ENCODE assay signal across 10 cellular contexts in genomic region chr17:47862621-47863440, GRCh38. TPM values are rescaled to one million over a fixed set of nuclear protein-coding genes. Genes with fewer than 3 reads are reported as not detected.
DNase-seq lines count a peak whose midpoint lies in the region; ATAC-seq lines count a peak whose summit lies in the region.
"Had no signal": no experiment of that assay in that cellular context is flagged by ENCODE, and none has a peak within 500 bp of the region (broad histone marks: within the 10 kb centered on the region; RNA-seq: fewer than 3 reads in every experiment).

No MANE protein-coding gene starts in this region.

- no peak for ATAC-seq in HG02588 (IDR thresholded peaks at IDR 0.05; ENCODE audit: unreplicated experiment)

- DNase-seq in Daoy (ENCODE audit: low read depth): peak; percentile 69
- peak; percentile 17 for DNase-seq in OCI-M1 (lab: John Stamatoyannopoulos, UW)
- peak; percentile 74 for DNase-seq in iris pigment epithelial cell (ENCODE audit: low read depth)
- no peak for DNase-seq in HAP-1 (ENCODE audit: low spot score in 2 of 2)
- DNase-seq in posterior vena cava (ENCODE audit: low spot score): no peak
- DNase-seq: NCI-H1436 treated with DMSO at 0.1 percent for 48 hours had no signal

- H3K4me1 ChIP-seq in HAP-1: no peaks in the 10 kb centered on the region

- peaks cover 19% of the 10 kb centered on the region for H3K27me3 ChIP-seq in HAP-1 (ENCODE audit: low read depth)
- H3K27me3 ChIP-seq: ascending aorta had no signal

- no peak overlapping the region for H3K4me3 ChIP-seq in HAP-1
- H3K4me3 ChIP-seq: ascending aorta had no signal

- in situ Hi-C loops in HAP-1 (cut with MboI; ENCODE audit: low sequenced_read_pairs): no loop called here

- H3K9me3 ChIP-seq in HAP-1: no peaks in the 10 kb centered on the region
- H3K9me3 ChIP-seq: ascending aorta had no signal

- no peaks in the 10 kb centered on the region for H3K36me3 ChIP-seq in HAP-1 (replicated peaks)
- H3K36me3 ChIP-seq: ascending aorta had no signal

- intact Hi-C loops in posterior vena cava (cut with DNase I): no loop called here

RNA-seq across cellular contexts. Expression of gene SP6, which starts 11.9 kb away (rescaled TPM):
- 0.06 and 0.23 TPM in 2 replicates for total RNA-seq in Daoy (2014; rRNA removed; shearing (Covaris generic))
- total RNA-seq in posterior vena cava: under 1 TPM; 0.19 to 0.48 TPM
- total RNA-seq: T-helper 2 cell treated with Interferon-gamma antibody and Interleukin-4, amounts not matched to agents 100 ng/mL and 5 ng/mL, for 36 hours had no signal

RNA-seq across cellular contexts. Expression of gene SCRN2, which starts 21.8 kb away (rescaled TPM):
- total RNA-seq in Daoy (2014; rRNA removed; shearing (Covaris generic)): 7.1 and 11.0 TPM in 2 replicates
- 10 to 100 TPM; 13.3 to 17.8 TPM for total RNA-seq in posterior vena cava

RNA-seq across cellular contexts. Expression of gene LRRC46, which starts 31.4 kb away (rescaled TPM):
- not detected in 2 replicates for total RNA-seq in Daoy (2014; rRNA removed; shearing (Covaris generic))
- not detected for total RNA-seq in posterior vena cava
- total RNA-seq: ascending aorta, H1 had no signal

RNA-seq across cellular contexts. Expression of gene MRPL10, which starts 31.5 kb away (rescaled TPM):
- 26.3 and 41.3 TPM in 2 replicates for total RNA-seq in Daoy (2014; rRNA removed; shearing (Covaris generic))
- 10 to 100 TPM; 23.9 to 28.6 TPM for total RNA-seq in posterior vena cava

RNA-seq across cellular contexts. Expression of gene SP2, which starts 33.2 kb away (rescaled TPM):
- total RNA-seq in Daoy (2014; rRNA removed; shearing (Covaris generic)): 1.5 TPM in 2 replicates
- 10 to 100 TPM; 13.0 to 15.8 TPM for total RNA-seq in posterior vena cava

Comparison
In these comparisons a context has a peak if more than half of its experiments do, and no peak if none do; other contexts are left out.
1. DNase-seq: peak in Daoy (single experiment), OCI-M1 (single experiment) and iris pigment epithelial cell (single experiment); none in HAP-1 (0 of 2) and posterior vena cava (single experiment).